19 cellular contexts compared by ENCODE assay signal in genomic region chr10:34766811-34767516, GRCh38. TPM values are rescaled to one million over a fixed set of nuclear protein-coding genes. Genes with fewer than 3 reads are reported as not detected.
DNase-seq lines count a peak whose midpoint lies in the region; ATAC-seq and TF ChIP-seq lines count a peak whose summit lies in the region.
"Had no signal": no experiment of that assay in that cellular context is flagged by ENCODE, and none has a peak within 500 bp of the region (broad histone marks: within the 10 kb centered on the region; RNA-seq: fewer than 3 reads in every experiment).

No MANE protein-coding gene starts in this region.

- H3F3A ChIP-seq in MM.1S (ENCODE audit: insufficient read depth, low read length) = 0 out of 2 replicates have a peak, but pooled peaks cover 3% of the 10 kb centered on the region

- no peaks in the 10 kb centered on the region for H3K9me3 ChIP-seq in HUES64 (ENCODE audit: insufficient read depth, low read depth, low read length)
- no peaks in the 10 kb centered on the region for H3K9me3 ChIP-seq in sigmoid colon
- H3K9me3 ChIP-seq in MM.1S (replicated peaks; ENCODE audit: insufficient read depth, low read length) = no peaks in the 10 kb centered on the region
- H3K9me3 ChIP-seq: A549, upper lobe of left lung had no signal

- peaks cover 100% of the 10 kb centered on the region for H3K79me2 ChIP-seq in MM.1S (ENCODE audit: low read length)

- H3K27ac ChIP-seq in HUES64 (ENCODE audit: low read depth, low read length) = 0 out of 2 replicates have a peak overlapping the region, but pooled peaks have one; percentile 20
- H3K27ac ChIP-seq in foreskin keratinocyte = peak overlapping the region; percentile 57
- peak overlapping the region; percentile 0 to 63 (median 38) for H3K27ac ChIP-seq in sigmoid colon
- no peak overlapping the region for H3K27ac ChIP-seq in MM.1S (ENCODE audit: low read length)
- H3K27ac ChIP-seq: C4-2B, HL-60, upper lobe of left lung had no signal

- no peak overlapping the region for H3K4me3 ChIP-seq in HUES64 (ENCODE audit: low read length)
- H3K4me3 ChIP-seq in sigmoid colon = no peak overlapping the region
- H3K4me3 ChIP-seq in MM.1S (ENCODE audit: low read length) = no peak overlapping the region
- H3K4me3 ChIP-seq: A549, upper lobe of left lung had no signal

- no peak for ATAC-seq in foreskin keratinocyte
- ATAC-seq: A549; activated CD4-positive, CD25-positive, alpha-beta regulatory T cell treated with anti-CD3 and anti-CD28 coated beads, Interleukin-2, amount 50 U/mL, for 24 hours; natural killer cell; SK-N-SH treated with all-trans-retinoic acid at 6 μM for 48 hours; stimulated activated naive CD8-positive, alpha-beta T cell treated with anti-CD3 and anti-CD28 coated beads, Interleukin-15, amount 100 ng/mL, for 72 hours had no signal

- TF ChIP-seq CTCF in foreskin keratinocyte (conservative IDR thresholded peaks at IDR 0.05) (no peak), sigmoid colon (IDR thresholded peaks at IDR 0.05) (no peak), MM.1S (IDR thresholded peaks at IDR 0.05; ENCODE audit: low read length) (no peak)

- H3K4me2 ChIP-seq in MM.1S (ENCODE audit: low read depth, low read length) = no peak overlapping the region

- H3K9ac ChIP-seq in HUES64 (ENCODE audit: low read depth, low read length) (no peak overlapping the region), MM.1S (ENCODE audit: low read length) (no peak overlapping the region)

- H3K9me2 ChIP-seq in MM.1S (replicated peaks; ENCODE audit: insufficient read depth, low read length) = no peaks in the 10 kb centered on the region

- DNase-seq in NCI-H2171 treated with DMSO at 0.1 percent for 48 hours (lab: John Stamatoyannopoulos, UW) (peak; percentile 55), NCI-H2171 (lab: John Stamatoyannopoulos, UW) (no peak), foreskin keratinocyte (no peak), sigmoid colon (no peak), cortex of kidney (lab: John Stamatoyannopoulos, UW) (no peak), MM.1S (no peak)
- DNase-seq in activated CD4-positive, CD25-positive, alpha-beta regulatory T cell (lab: John Stamatoyannopoulos, UW) = no peak
- DNase-seq: HCEC 1CT; kidney; natural killer cell; stimulated activated CD4-positive, alpha-beta T cell treated with anti-CD3 and anti-CD28 coated beads, Interleukin-2, amount 100 ng/mL, for 48 hours; stimulated activated naive CD8-positive, alpha-beta T cell treated with anti-CD3 and anti-CD28 coated beads, Interleukin-15, amount 100 ng/mL, for 72 hours; upper lobe of left lung had no signal

- no peak for TF ChIP-seq POLR2A in sigmoid colon (IDR thresholded peaks at IDR 0.05)

- H3K4me1 ChIP-seq in HUES64 (ENCODE audit: insufficient read depth, low read length) (peaks cover 30% of the 10 kb centered on the region), foreskin keratinocyte (peaks cover 53% of the 10 kb centered on the region), sigmoid colon (peaks cover 0 to 79% (median 63%) of the 10 kb centered on the region in 4 donors), MM.1S (ENCODE audit: low read length) (peaks cover 10% of the 10 kb centered on the region)

- intact Hi-C loops in sigmoid colon (cut with DNase I) = no loop called here

- H3K27me3 ChIP-seq in HUES64 (ENCODE audit: insufficient read depth, low read length) = no peaks in the 10 kb centered on the region
- no peaks in the 10 kb centered on the region for H3K27me3 ChIP-seq in foreskin keratinocyte
- no peaks in the 10 kb centered on the region for H3K27me3 ChIP-seq in sigmoid colon
- H3K27me3 ChIP-seq in MM.1S (replicated peaks; ENCODE audit: insufficient read depth, low read length) = no peaks in the 10 kb centered on the region
- H3K27me3 ChIP-seq: upper lobe of left lung had no signal

- no peak for TF ChIP-seq EP300 in sigmoid colon (IDR thresholded peaks at IDR 0.05)

- WGBS in HUES64 = 67% methylated on average over 12 of the region's 12 CpGs
- WGBS in sigmoid colon, 2 donors = 81 to 90% methylated on average over 12 of the region's 12 CpGs

- H3K36me3 ChIP-seq in HUES64 (ENCODE audit: insufficient read depth, low read length) (no peaks in the 10 kb centered on the region), sigmoid colon (no peaks in the 10 kb centered on the region), MM.1S (replicated peaks; ENCODE audit: insufficient read depth, low read length) (no peaks in the 10 kb centered on the region)
- H3K36me3 ChIP-seq: upper lobe of left lung had no signal

- peaks cover 5% of the 10 kb centered on the region; the same call in 1 of the 2 replicates for H4K20me1 ChIP-seq in MM.1S (ENCODE audit: insufficient read depth, low read length)

- no peak overlapping the region for H2AFZ ChIP-seq in MM.1S (ENCODE audit: low read length)

RNA-seq across cellular contexts. Expression of gene PARD3, which starts 48.1 kb away (rescaled TPM):
- 32.7 TPM for polyA plus RNA-seq in HUES64 (2013, experiment 1 of 2)
- polyA plus RNA-seq in HUES64 (2013, experiment 2 of 2) = 32.1 TPM
- total RNA-seq in foreskin keratinocyte (65.4 and 69.5 TPM in 2 replicates), sigmoid colon (10 to 100 TPM; 75.9 to 96.4 (median 83.7) TPM)
- polyA plus RNA-seq in foreskin keratinocyte (25.6 and 29.2 TPM in 2 replicates), sigmoid colon (10 to 100 TPM; 17.5 to 29.4 (median 18.0) TPM)
